In the genomic region with DNA sequence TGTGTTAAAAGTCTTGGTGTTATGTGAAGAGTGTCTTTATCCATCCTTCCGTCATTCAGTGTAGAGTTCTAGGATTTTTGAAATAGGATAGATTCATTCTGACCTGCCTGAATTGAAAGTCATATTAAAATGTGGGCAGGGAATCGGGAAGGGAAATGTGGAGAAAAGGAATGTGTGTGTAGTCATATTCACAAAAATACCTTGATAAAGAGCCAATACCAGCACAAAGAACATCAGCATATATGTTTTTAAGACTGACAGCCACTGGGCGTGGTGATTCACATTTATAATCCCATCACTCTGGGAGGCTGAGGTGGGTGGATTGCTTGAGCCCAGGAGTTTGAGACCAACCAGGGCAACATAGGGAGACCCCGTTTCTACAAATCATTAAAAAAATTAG, we compare ENCODE assay signal across 21 cellular contexts.
DNase-seq lines count a peak whose midpoint lies in the region; ATAC-seq, FAIRE-seq and TF ChIP-seq lines count a peak whose summit lies in the region.
"Had no signal": no experiment of that assay in that cellular context is flagged by ENCODE, and none has a peak within 500 bp of the region (broad histone marks: within the 10 kb centered on the region; RNA-seq: fewer than 3 reads in every experiment).

No MANE protein-coding gene starts in this region.

- H3K27me3 ChIP-seq in Panc1 (ENCODE audit: control insufficient read depth, insufficient read depth, low read length) (no peaks in the 10 kb centered on the region), bronchial epithelial cell (ENCODE audit: control insufficient read depth, insufficient read depth, low read length) (no peaks in the 10 kb centered on the region), left ventricle myocardium inferior (ENCODE audit: low read depth) (no peaks in the 10 kb centered on the region)
- H3K27me3 ChIP-seq: BE2C, suprapubic skin had no signal

- H3K9me3 Mint-ChIP-seq in glutamatergic neuron (ENCODE audit: unreplicated experiment): peaks cover 1% of the 10 kb centered on the region
- H3K9me3 Mint-ChIP-seq: activated naive CD4-positive, alpha-beta T cell treated with anti-CD3 and anti-CD28 coated beads for 36 hours; nephron had no signal

- intact Hi-C loops in Panc1 (cut with micrococcal nuclease; ENCODE audit: unreplicated experiment) (no loop called here), left ventricle myocardium inferior (cut with micrococcal nuclease) (no loop called here)

- in situ Hi-C loops in Panc1 (cut with HindIII; ENCODE audit: low pct_unique_long_range_greater_than_20kb, low sequenced_read_pairs): no loop called here

- DNase-seq in H54 (ENCODE audit: insufficient read length, low spot score) (no peak), Panc1 (ENCODE audit: low read depth, low spot score) (no peak), bronchial epithelial cell (ENCODE audit: low read depth) (peak; percentile 42), lung microvascular endothelial cell (ENCODE audit: low read depth in 2 of 2) (peak; percentile 9 to 14), NCI-H146 (lab: John Stamatoyannopoulos, UW) (no peak), GM19239 (ENCODE audit: insufficient read length, low spot score) (no peak), glutamatergic neuron (no peak), left ventricle myocardium inferior (no peak)
- DNase-seq: activated CD4-positive, alpha-beta memory T cell treated with anti-CD3 and anti-CD28 coated beads, Interleukin-2, amount 10 ng/mL, durations not matched to agents 7 days and 5 days; activated naive CD4-positive, alpha-beta T cell treated with anti-CD3 and anti-CD28 coated beads for 36 hours; activated T-cell treated with anti-CD3 and anti-CD28 coated beads, Interleukin-2, amount 50 U/mL, for 1 hour; BE2C; Calu3; NCI-H1694; stimulated activated CD8-positive, alpha-beta memory T cell treated with anti-CD3 and anti-CD28 coated beads, Interleukin-4, amount 100 ng/mL, for 48 hours; WERI-Rb-1 had no signal

- H3K27ac ChIP-seq in Panc1 (ENCODE audit: low read length) (0 out of 2 replicates have a peak overlapping the region, but pooled peaks have one; percentile 1), left ventricle myocardium inferior (replicated peaks) (no peak overlapping the region)
- H3K27ac ChIP-seq: suprapubic skin, WERI-Rb-1 had no signal

- no peak for ATAC-seq in Panc1
- ATAC-seq: esophagus mucosa had no signal

- peaks cover 6% of the 10 kb centered on the region for H3K27me3 Mint-ChIP-seq in glutamatergic neuron (ENCODE audit: unreplicated experiment)
- H3K27me3 Mint-ChIP-seq: activated CD4-positive, alpha-beta memory T cell treated with anti-CD3 and anti-CD28 coated beads, Interleukin-2, amount 10 ng/mL, durations not matched to agents 7 days and 5 days had no signal

- H3K9me3 ChIP-seq in Panc1 (ENCODE audit: control insufficient read depth, insufficient read depth, low read depth, low read length) (no peaks in the 10 kb centered on the region), left ventricle myocardium inferior (replicated peaks) (no peaks in the 10 kb centered on the region)
- H3K9me3 ChIP-seq: BE2C, suprapubic skin had no signal

- TF ChIP-seq CTCF in Panc1 (IDR thresholded peaks at IDR 0.05) (no peak), bronchial epithelial cell (IDR thresholded peaks at IDR 0.05; ENCODE audit: insufficient read depth, low read length, severe bottlenecking) (no peak), glutamatergic neuron (IDR thresholded peaks at IDR 0.05; ENCODE audit: partially characterized antibody, unreplicated experiment) (no peak), left ventricle myocardium inferior (IDR thresholded peaks at IDR 0.05; ENCODE audit: borderline replicate concordance) (no peak)

- TF ChIP-seq POLR2A in H54 (IDR thresholded peaks at IDR 0.05; ENCODE audit: low read depth, low read length): no peak

- H3K4me3 ChIP-seq in Panc1 (ENCODE audit: low read depth in 2 of 2, low read length in 2 of 2) (no peak overlapping the region), bronchial epithelial cell (ENCODE audit: low read depth, low read length) (no peak overlapping the region), left ventricle myocardium inferior (no peak overlapping the region)
- H3K4me3 ChIP-seq: smooth muscle cell, suprapubic skin had no signal

- CTCF ChIA-PET in Panc1 (lab: Charles Lee): no interaction called here

- BruUV-seq in Panc1 (replicated peaks; lab: Mats Ljungman, UMichigan): no TSS peak

- peaks cover 39% of the 10 kb centered on the region for H3K4me1 Mint-ChIP-seq in glutamatergic neuron (ENCODE audit: low read depth, unreplicated experiment)

- H3K36me3 ChIP-seq in Panc1 (ENCODE audit: control insufficient read depth, insufficient read depth, low read length) (no peaks in the 10 kb centered on the region), bronchial epithelial cell (ENCODE audit: control insufficient read depth, insufficient read depth, low read length) (no peaks in the 10 kb centered on the region), left ventricle myocardium inferior (no peaks in the 10 kb centered on the region)
- H3K36me3 ChIP-seq: BE2C, suprapubic skin, WERI-Rb-1 had no signal

- H3K4me3 Mint-ChIP-seq in glutamatergic neuron (ENCODE audit: unreplicated experiment): no peak overlapping the region
- H3K4me3 Mint-ChIP-seq: activated CD4-positive, alpha-beta memory T cell treated with anti-CD3 and anti-CD28 coated beads, Interleukin-2, amount 10 ng/mL, durations not matched to agents 7 days and 5 days; activated naive CD4-positive, alpha-beta T cell treated with anti-CD3 and anti-CD28 coated beads for 36 hours; nephron had no signal

- H3K4me1 ChIP-seq in Panc1 (ENCODE audit: control insufficient read depth, insufficient read depth, low read length) (peaks cover 18% of the 10 kb centered on the region), left ventricle myocardium inferior (no peaks in the 10 kb centered on the region)

- H3K27ac Mint-ChIP-seq in glutamatergic neuron (ENCODE audit: unreplicated experiment): no peak overlapping the region
- H3K27ac Mint-ChIP-seq: activated CD4-positive, alpha-beta memory T cell treated with anti-CD3 and anti-CD28 coated beads, Interleukin-2, amount 10 ng/mL, durations not matched to agents 7 days and 5 days; activated naive CD4-positive, alpha-beta T cell treated with anti-CD3 and anti-CD28 coated beads for 36 hours; nephron had no signal

- POLR2A ChIA-PET in Panc1 (lab: Charles Lee): no interaction called here

- FAIRE-seq in H54 (lab: Jason Lieb, UNC) (peak; percentile 75), bronchial epithelial cell (lab: Jason Lieb, UNC) (no peak), GM19239 (lab: Jason Lieb, UNC) (no peak)
- FAIRE-seq: G401.6 had no signal

- no peaks in the 10 kb centered on the region for H3K36me3 Mint-ChIP-seq in glutamatergic neuron (ENCODE audit: unreplicated experiment)

Comparison
In these comparisons a context has a peak if more than half of its experiments do, and no peak if none do; other contexts are left out.
1. DNase-seq: peak in bronchial epithelial cell (single experiment) and lung microvascular endothelial cell (2 of 2); none in H54 (single experiment), Panc1 (single experiment), NCI-H146 (single experiment), GM19239 (single experiment), glutamatergic neuron (single experiment) and left ventricle myocardium inferior (single experiment).